ENCODE assay signal across 20 cellular contexts in genomic region chr17:55322451-55322985, GRCh38. TPM values are rescaled to one million over a fixed set of nuclear protein-coding genes. Genes with fewer than 3 reads are reported as not detected.
DNase-seq lines count a peak whose midpoint lies in the region; ATAC-seq, FAIRE-seq and TF ChIP-seq lines count a peak whose summit lies in the region.
"Had no signal": no experiment of that assay in that cellular context is flagged by ENCODE, and none has a peak within 500 bp of the region (broad histone marks: within the 10 kb centered on the region; RNA-seq: fewer than 3 reads in every experiment).

No MANE protein-coding gene starts in this region.

- TF ChIP-seq POLR2A in A549 (IDR thresholded peaks at IDR 0.05; ENCODE audit: low read length), result no peak

- peak; percentile 23 for FAIRE-seq in A549 (lab: Jason Lieb, UNC)
- FAIRE-seq: K562 had no signal

- no peak overlapping the region for H3K4me2 ChIP-seq in A549
- H3K4me2 ChIP-seq in PC-3 (ENCODE audit: low read length), result no peak overlapping the region
- H3K4me2 ChIP-seq: BLaER1 treated with 17β-estradiol and CSF1 and Interleukin-3, amounts not matched to agents 10 nM and 100 nM had no signal

- H3K9me2 ChIP-seq in PC-3 (replicated peaks; ENCODE audit: low read length), result no peaks in the 10 kb centered on the region

- H3K9ac ChIP-seq in PC-3 (ENCODE audit: low read length), result no peak overlapping the region
- H3K9ac ChIP-seq: BLaER1 treated with 17β-estradiol and CSF1 and Interleukin-3, amounts not matched to agents 10 nM and 100 nM had no signal

- no peak for ATAC-seq in A549
- no peak for ATAC-seq in PC-3
- ATAC-seq in naive thymus-derived CD8-positive, alpha-beta T cell, result no peak
- ATAC-seq: CD8-positive, alpha-beta T cell; K562 had no signal

- DNase-seq in A549 (ENCODE audit: low read depth in 1 of 2, low spot score in 1 of 2) (no peak), BJ (ENCODE audit: low read depth) (peak; percentile 79), HFFc6 (peak; percentile 28), fibroblast of villous mesenchyme (ENCODE audit: low read depth) (peak; percentile 4), 8988T (no peak), PC-3 (no peak), HUDEP-2 (lab: John Stamatoyannopoulos, UW; ENCODE audit: unreplicated experiment in 76 of 76) (no peak)
- DNase-seq in naive thymus-derived CD8-positive, alpha-beta T cell, result no peak
- DNase-seq: ACHN; CD8-positive, alpha-beta T cell; DMS 273 treated with DMSO at 0.1 percent for 48 hours; DMS53; DND-41; GDM1; GOT3; H7; IMR-90 had no signal

- H3K4me1 Mint-ChIP-seq in HFFc6 (ENCODE audit: low read depth), result peaks cover 34% of the 10 kb centered on the region
- no peaks in the 10 kb centered on the region for H3K4me1 Mint-ChIP-seq in naive thymus-derived CD8-positive, alpha-beta T cell

- intact Hi-C loops in PC-3 (cut with micrococcal nuclease), result no loop called here

- H3K4me3 ChIP-seq in A549, result no peak overlapping the region
- no peak overlapping the region for H3K4me3 ChIP-seq in BJ (ENCODE audit: low read depth, low read length)
- no peak overlapping the region for H3K4me3 ChIP-seq in fibroblast of villous mesenchyme (ENCODE audit: low read depth, low read length)
- no peak overlapping the region for H3K4me3 ChIP-seq in PC-3 (ENCODE audit: low read length)
- H3K4me3 ChIP-seq: BLaER1 treated with 17β-estradiol and CSF1 and Interleukin-3, amounts not matched to agents 10 nM and 100 nM; K562 had no signal

- WGBS in A549 (ENCODE audit: missing lambda C conversion rate), result 85% methylated on average over 11 of the region's 11 CpGs

- no peaks in the 10 kb centered on the region for H4K20me1 ChIP-seq in PC-3 (ENCODE audit: low read length)
- H4K20me1 ChIP-seq: BLaER1 treated with 17β-estradiol and CSF1 and Interleukin-3, amounts not matched to agents 10 nM and 100 nM had no signal

- no peak for TF ChIP-seq EP300 in A549 (IDR thresholded peaks at IDR 0.05)

- H3K27me3 ChIP-seq in BJ (ENCODE audit: control insufficient read depth, insufficient read depth, low read length) (no peaks in the 10 kb centered on the region), PC-3 (ENCODE audit: low read length) (no peaks in the 10 kb centered on the region)
- H3K27me3 ChIP-seq: BLaER1 treated with 17β-estradiol and CSF1 and Interleukin-3, amounts not matched to agents 10 nM and 100 nM had no signal

- H3K36me3 Mint-ChIP-seq in HFFc6 (ENCODE audit: low read depth), result no peaks in the 10 kb centered on the region
- H3K36me3 Mint-ChIP-seq in naive thymus-derived CD8-positive, alpha-beta T cell, result no peaks in the 10 kb centered on the region
- H3K36me3 Mint-ChIP-seq: CD8-positive, alpha-beta T cell had no signal

- no peak for TF ChIP-seq CTCF in A549 (IDR thresholded peaks at IDR 0.05)
- no peak for TF ChIP-seq CTCF in BJ (IDR thresholded peaks at IDR 0.05; ENCODE audit: insufficient read depth, low read depth, low read length)
- no peak for TF ChIP-seq CTCF in HFFc6 (IDR thresholded peaks at IDR 0.05)
- no peak for TF ChIP-seq CTCF in fibroblast of villous mesenchyme (IDR thresholded peaks at IDR 0.05; ENCODE audit: insufficient read depth, low read depth, low read length)
- no peak for TF ChIP-seq CTCF in PC-3 (conservative IDR thresholded peaks at IDR 0.05; ENCODE audit: low read depth, low read length)

- POLR2A ChIA-PET in A549 (lab: Yijun Ruan, JAX) (no interaction called here), BJ (lab: Charles Lee) (no interaction called here), PC-3 (lab: Charles Lee; ENCODE audit: unreplicated experiment) (no interaction called here)
- POLR2A ChIA-PET in naive thymus-derived CD8-positive, alpha-beta T cell (lab: Charles Lee), result no interaction called here

- H3K27ac Mint-ChIP-seq in HFFc6, result 0 out of 2 replicates have a peak overlapping the region, but pooled peaks have one; percentile 16
- H3K27ac Mint-ChIP-seq in naive thymus-derived CD8-positive, alpha-beta T cell, result no peak overlapping the region
- H3K27ac Mint-ChIP-seq: CD8-positive, alpha-beta T cell had no signal

- BruUV-seq in PC-3 (replicated peaks; lab: Mats Ljungman, UMichigan), result no TSS peak

- H3K36me3 ChIP-seq in BJ (ENCODE audit: control insufficient read depth, insufficient read depth, low read length) (no peaks in the 10 kb centered on the region), PC-3 (ENCODE audit: low read depth, low read length) (no peaks in the 10 kb centered on the region)
- H3K36me3 ChIP-seq: BLaER1 treated with 17β-estradiol and CSF1 and Interleukin-3, amounts not matched to agents 10 nM and 100 nM had no signal

- H3F3A ChIP-seq in PC-3 (ENCODE audit: low read length, unreplicated experiment), result no peaks in the 10 kb centered on the region

- no peak overlapping the region; the same call in 1 of the 2 replicates for H3K4me3 Mint-ChIP-seq in HFFc6
- H3K4me3 Mint-ChIP-seq in naive thymus-derived CD8-positive, alpha-beta T cell, result no peak overlapping the region
- H3K4me3 Mint-ChIP-seq: CD8-positive, alpha-beta T cell had no signal

- H3K27me3 Mint-ChIP-seq in HFFc6 (ENCODE audit: insufficient read depth), result peaks cover 3% of the 10 kb centered on the region
- H3K27me3 Mint-ChIP-seq in naive thymus-derived CD8-positive, alpha-beta T cell, result peaks cover 0 to 3% (median 0%) of the 10 kb centered on the region in 5 donors

- no peak overlapping the region for H2AFZ ChIP-seq in PC-3 (ENCODE audit: low read length)

- H3K9me3 Mint-ChIP-seq in HFFc6, result no peaks in the 10 kb centered on the region
- no peaks in the 10 kb centered on the region for H3K9me3 Mint-ChIP-seq in naive thymus-derived CD8-positive, alpha-beta T cell
- H3K9me3 Mint-ChIP-seq: CD8-positive, alpha-beta T cell had no signal

- TF ChIP-seq RAD21 in A549 (conservative IDR thresholded peaks at IDR 0.05 in 1 of 2, IDR thresholded peaks at IDR 0.05 in 1 of 2), result no peak

- no peaks in the 10 kb centered on the region for H3K79me2 ChIP-seq in PC-3 (ENCODE audit: low read length)

- H3K4me1 ChIP-seq in A549 (peaks cover 5% of the 10 kb centered on the region; the same call in 2 of the 3 replicates), PC-3 (ENCODE audit: insufficient read depth, low read length) (peaks cover 6% of the 10 kb centered on the region; the same call in 1 of the 2 replicates)
- H3K4me1 ChIP-seq: BLaER1 treated with 17β-estradiol and CSF1 and Interleukin-3, amounts not matched to agents 10 nM and 100 nM had no signal

- H3K27ac ChIP-seq in A549 (no peak overlapping the region), PC-3 (ENCODE audit: low read length) (no peak overlapping the region)
- H3K27ac ChIP-seq: BLaER1 treated with 17β-estradiol and CSF1 and Interleukin-3, amounts not matched to agents 10 nM and 100 nM had no signal

- CTCF ChIA-PET in A549 (lab: Yijun Ruan, JAX), result interaction anchor here (1.4 kb wide), 1 partner anchor 25 kb away, joined by 5 read pairs; no protein-coding TSS in a partner anchor
- CTCF ChIA-PET in BJ (lab: Yijun Ruan, JAX), result interaction anchor here (0.7 kb wide), 2 partner anchors 12 to 346 kb away, joined by 3 read pairs; no protein-coding TSS in a partner anchor
- CTCF ChIA-PET in PC-3 (lab: Charles Lee), result no interaction called here

- no peaks in the 10 kb centered on the region for H3K9me3 ChIP-seq in A549
- no peaks in the 10 kb centered on the region for H3K9me3 ChIP-seq in PC-3 (ENCODE audit: low read length)
- H3K9me3 ChIP-seq: BLaER1 treated with 17β-estradiol and CSF1 and Interleukin-3, amounts not matched to agents 10 nM and 100 nM had no signal

TF ChIP-seq in A549, 52 proteins besides CTCF, POLR2A, EP300 and RAD21 (continues in another document):
- TF ChIP-seq HMGXB4 (CRISPR knock-in tag; IDR thresholded peaks at IDR 0.05; ENCODE audit: borderline replicate concordance) (no peak), RARB (CRISPR knock-in tag; IDR thresholded peaks at IDR 0.05) (no peak), MYC (IDR thresholded peaks at IDR 0.05; ENCODE audit: borderline replicate concordance, low read length) (no peak), SMC3 (IDR thresholded peaks at IDR 0.05) (no peak), CBX8 (IDR thresholded peaks at IDR 0.05) (no peak), JUN (IDR thresholded peaks at IDR 0.05) (no peak), PHF8 (IDR thresholded peaks at IDR 0.05; ENCODE audit: borderline replicate concordance, low read depth) (no peak), HOXA7 (CRISPR knock-in tag; IDR thresholded peaks at IDR 0.05) (no peak)
- TF ChIP-seq, protein P1, sequence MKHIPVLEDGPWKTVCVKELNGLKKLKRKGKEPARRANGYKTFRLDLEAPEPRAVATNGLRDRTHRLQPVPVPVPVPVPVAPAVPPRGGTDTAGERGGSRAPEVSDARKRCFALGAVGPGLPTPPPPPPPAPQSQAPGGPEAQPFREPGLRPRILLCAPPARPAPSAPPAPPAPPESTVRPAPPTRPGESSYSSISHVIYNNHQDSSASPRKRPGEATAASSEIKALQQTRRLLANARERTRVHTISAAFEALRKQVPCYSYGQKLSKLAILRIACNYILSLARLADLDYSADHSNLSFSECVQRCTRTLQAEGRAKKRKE (CRISPR knock-in tag; IDR thresholded peaks at IDR 0.05; ENCODE audit: low read depth), result no peak

RNA-seq across cellular contexts. Expression of gene HLF, which starts 57.8 kb away (rescaled TPM):
- polyA plus RNA-seq in A549 (2011; rRNA removed), result 1.0 and 1.4 TPM in 2 replicates
- polyA plus RNA-seq in A549 (2012; cell fraction: cytosol; rRNA removed), result 0.29 and 0.47 TPM in 2 replicates
- 0.28 and 0.56 TPM in 2 replicates for polyA plus RNA-seq in A549 (2012; cell fraction: nucleus; rRNA removed)
- 0.31 to 0.71 TPM (median 0.35 TPM) in 3 replicates for polyA plus RNA-seq in A549 (2017; fragmentation: RNase III; extraction: RNeasy Plus Mini Kit Qiagen cat#74134 plus additional on column Dnase treatment)
- 3.8 and 3.9 TPM in 2 replicates for polyA minus RNA-seq in A549 (2011; rRNA and poly(A)+ RNA removed)
- 0.02 TPM in 1 of 2 replicates, not detected in the other for polyA plus RNA-seq in BJ (2011; rRNA removed)
- not detected in 2 replicates for polyA minus RNA-seq in BJ (2011; rRNA and poly(A)+ RNA removed)
- not detected for total RNA-seq in HFFc6 (2021; fragmentation: NEBNext Ultra II Directional; extraction: Animal tissue kit (Norgen Biotek cat#: 25700))
- not detected in 2 replicates for total RNA-seq in fibroblast of villous mesenchyme
- 0.23 and 0.66 TPM in 2 replicates for total RNA-seq in PC-3 (2014; rRNA removed)
- total RNA-seq in naive thymus-derived CD8-positive, alpha-beta T cell, result under 1 TPM; 0.49 TPM
- polyA plus RNA-seq in naive thymus-derived CD8-positive, alpha-beta T cell, result under 1 TPM in 1 of 3 donors, not detected in 2; 0.03 TPM
- total RNA-seq: A172 had no signal
- polyA plus RNA-seq: IMR-90 had no signal

Comparison
In these comparisons a context has a peak if more than half of its experiments do, and no peak if none do; other contexts are left out.
1. DNase-seq: peak in BJ (single experiment), HFFc6 (single experiment) and fibroblast of villous mesenchyme (single experiment); none in A549 (0 of 2), 8988T (single experiment), PC-3 (single experiment), HUDEP-2 (0 of 76) and naive thymus-derived CD8-positive, alpha-beta T cell (0 of 10).